Comparison of ENCODE assay signal across 1 cellular context in genomic region chr11:74534634-74535275, GRCh38.
TF ChIP-seq lines count a peak whose summit lies in the region.

No MANE protein-coding gene starts in this region.

TF ChIP-seq in K562, 482 proteins besides CTCF, POLR2A, EP300 and RAD21:
- peak; percentile 7; the same call in 1 of the 2 replicates for TF ChIP-seq SPI1 (IDR thresholded peaks at IDR 0.05; ENCODE audit: borderline replicate concordance, low read depth, low read length)
- TF ChIP-seq CEBPB (tag; IDR thresholded peaks at IDR 0.05), result 0 out of 2 replicates have a peak, but pooled peaks have one; percentile 23
